In the genomic region with DNA sequence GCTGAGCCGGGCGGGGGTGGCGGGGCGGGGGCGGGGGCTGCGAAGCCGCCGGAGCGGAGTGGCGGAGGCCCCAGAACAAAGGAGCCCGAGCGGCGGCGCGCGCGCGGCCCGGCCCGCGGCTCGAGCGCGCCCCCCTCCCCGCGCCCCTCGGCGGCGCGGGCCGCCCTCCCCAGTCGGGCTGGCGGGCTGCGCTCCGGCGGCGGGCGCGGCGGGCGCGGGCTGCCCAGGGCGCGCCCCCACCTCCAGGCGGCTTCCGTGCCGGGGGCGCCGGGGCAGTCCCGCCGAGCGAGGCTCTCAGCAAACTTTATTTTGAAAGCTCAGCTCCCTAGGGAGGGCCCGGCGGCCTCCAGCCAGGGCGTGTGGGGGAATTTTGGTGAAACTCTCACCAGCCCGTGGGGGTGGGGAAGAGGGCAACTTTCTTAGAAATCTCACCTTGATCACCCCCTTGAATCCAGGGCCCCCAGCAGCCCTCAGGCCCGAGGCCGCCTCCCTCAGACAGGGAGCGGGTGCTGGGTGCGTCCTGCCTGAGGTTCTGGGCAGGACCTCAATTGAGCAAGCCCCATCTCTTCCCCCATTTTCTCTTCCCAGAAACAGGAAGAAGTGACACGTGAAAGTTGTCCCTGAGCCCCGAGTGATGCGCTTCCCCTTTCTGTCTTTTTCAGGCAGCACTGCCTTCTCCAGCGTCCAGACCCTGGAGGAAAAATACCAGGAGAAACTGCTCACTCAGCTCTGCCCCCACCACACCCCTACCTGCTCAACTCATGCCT, we compare ENCODE assay signal across 1 cellular context.
TF ChIP-seq lines count a peak whose summit lies in the region.

No MANE protein-coding gene starts in this region.

TF ChIP-seq in endothelial cell of umbilical vein, 7 proteins besides CTCF, POLR2A, EP300 and RAD21:
- TF ChIP-seq MYC (IDR thresholded peaks at IDR 0.05; ENCODE audit: low read depth, low read length) (no peak), GATA2 (IDR thresholded peaks at IDR 0.05; ENCODE audit: insufficient read depth, insufficient read length, low read depth, low read length) (no peak), POLR2AphosphoS5 (IDR thresholded peaks at IDR 0.05; ENCODE audit: insufficient read depth, low read depth, low read length) (no peak), FOS (IDR thresholded peaks at IDR 0.05; ENCODE audit: borderline replicate concordance, insufficient read depth, low read length) (no peak), JUN (IDR thresholded peaks at IDR 0.05; ENCODE audit: borderline replicate concordance, insufficient read depth, insufficient read length, low read depth) (no peak), EZH2 (IDR thresholded peaks at IDR 0.05; ENCODE audit: borderline replicate concordance, low read depth, low read length, severe bottlenecking) (no peak)
- TF ChIP-seq, protein P1, sequence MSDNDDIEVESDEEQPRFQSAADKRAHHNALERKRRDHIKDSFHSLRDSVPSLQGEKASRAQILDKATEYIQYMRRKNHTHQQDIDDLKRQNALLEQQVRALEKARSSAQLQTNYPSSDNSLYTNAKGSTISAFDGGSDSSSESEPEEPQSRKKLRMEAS (IDR thresholded peaks at IDR 0.05; ENCODE audit: insufficient read depth, insufficient read length) = no peak
